In the genomic region with DNA sequence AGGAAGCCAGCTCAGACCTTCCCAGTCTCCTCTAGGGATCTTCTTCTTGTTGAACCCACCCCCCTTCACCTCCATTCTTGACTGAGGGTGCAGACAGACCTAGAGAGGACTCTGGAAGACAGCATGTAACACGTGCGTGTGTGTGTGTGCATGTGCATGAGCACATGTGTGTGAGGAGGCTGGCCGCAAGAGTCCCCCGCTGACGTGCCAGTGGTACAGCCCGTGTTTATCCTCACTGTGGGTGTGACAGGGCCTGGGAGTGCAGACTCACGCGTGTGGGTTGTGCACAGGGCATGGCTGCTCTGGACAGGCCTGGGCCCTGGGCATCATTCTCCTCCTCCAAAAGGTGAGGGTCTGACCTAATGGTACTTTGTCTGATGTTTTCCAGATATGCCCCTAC, we compare ENCODE assay signal across 21 cellular contexts. TPM values are rescaled to one million over a fixed set of nuclear protein-coding genes. Genes with fewer than 3 reads are reported as not detected.
DNase-seq lines count a peak whose midpoint lies in the region; ATAC-seq and TF ChIP-seq lines count a peak whose summit lies in the region.
"Had no signal": no experiment of that assay in that cellular context is flagged by ENCODE, and none has a peak within 500 bp of the region (broad histone marks: within the 10 kb centered on the region; RNA-seq: fewer than 3 reads in every experiment).

No MANE protein-coding gene starts in this region.

- no peak overlapping the region for H3K4me3 ChIP-seq in heart left ventricle
- H3K4me3 ChIP-seq in psoas muscle, result no peak overlapping the region
- no peak overlapping the region for H3K4me3 ChIP-seq in uterus

- WGBS in heart left ventricle, 4 donors, result 68 to 80% (median 75%) methylated on average over 7 to 8 of the region's 8 CpGs
- WGBS in psoas muscle, 3 donors, result 45 to 61% (median 50%) methylated on average over 8 of the region's 8 CpGs

- no peak for DNase-seq in heart left ventricle
- no peak for DNase-seq in left ventricle myocardium superior
- peak; percentile 52 to 54 for DNase-seq in erythroblast (lab: John Stamatoyannopoulos, UW)
- DNase-seq in psoas muscle, result no peak
- DNase-seq in uterus, result peak in 1 of 2 donors; percentile 40
- no peak for DNase-seq in GF-D8 (lab: John Stamatoyannopoulos, UW)
- DNase-seq in HFFc6, result no peak
- DNase-seq: 8988T; activated CD4-positive, CD25-positive, alpha-beta regulatory T cell; activated naive CD8-positive, alpha-beta T cell treated with anti-CD3 and anti-CD28 coated beads, Interleukin-2, amount 10 ng/mL, durations not matched to agents 7 days and 5 days; islet precursor cell; midbrain; NCI-H1092; NCI-H2081 treated with DMSO at 0.1 percent for 48 hours; NCI-H524 treated with DMSO at 0.1 percent for 48 hours; stimulated activated CD4-positive, alpha-beta T cell treated with anti-CD3 and anti-CD28 coated beads, Interleukin-15, amount 100 ng/mL, for 24 hours; stimulated activated naive CD4-positive, alpha-beta T cell had no signal

- ATAC-seq in heart left ventricle (no peak), left ventricle myocardium superior (no peak), psoas muscle (no peak), HG02588 (IDR thresholded peaks at IDR 0.05; ENCODE audit: unreplicated experiment) (no peak)

- H3K36me3 Mint-ChIP-seq in HFFc6 (ENCODE audit: low read depth), result peaks cover 12% of the 10 kb centered on the region; the same call in 1 of the 2 replicates
- H3K36me3 Mint-ChIP-seq: activated naive CD8-positive, alpha-beta T cell treated with anti-CD3 and anti-CD28 coated beads, Interleukin-2, amount 10 ng/mL, durations not matched to agents 7 days and 5 days had no signal

- H3K9me3 ChIP-seq in heart left ventricle (no peaks in the 10 kb centered on the region), psoas muscle (no peaks in the 10 kb centered on the region), uterus (no peaks in the 10 kb centered on the region)

- H3K27ac ChIP-seq in heart left ventricle (peak overlapping the region in 9 of 12 donors; percentile 33 to 88 (median 69)), psoas muscle (peak overlapping the region; percentile 71), uterus (peak overlapping the region; percentile 93)

- no peak overlapping the region for H3K27ac Mint-ChIP-seq in HFFc6
- H3K27ac Mint-ChIP-seq: activated naive CD8-positive, alpha-beta T cell treated with anti-CD3 and anti-CD28 coated beads, Interleukin-2, amount 10 ng/mL, durations not matched to agents 7 days and 5 days; T-helper 2 cell treated with Interferon-gamma antibody and Interleukin-4, amounts not matched to agents 5 μg/mL and 100 μg/mL, for 36 hours had no signal

- H3K27me3 ChIP-seq in heart left ventricle, result no peaks in the 10 kb centered on the region
- no peaks in the 10 kb centered on the region for H3K27me3 ChIP-seq in psoas muscle (ENCODE audit: insufficient read depth in 3 of 3, low read length in 2 of 3)
- no peaks in the 10 kb centered on the region for H3K27me3 ChIP-seq in uterus

- H3K4me3 Mint-ChIP-seq in HFFc6, result no peak overlapping the region
- H3K4me3 Mint-ChIP-seq: activated naive CD8-positive, alpha-beta T cell treated with anti-CD3 and anti-CD28 coated beads, Interleukin-2, amount 10 ng/mL, durations not matched to agents 7 days and 5 days; neural crest cell; T-helper 2 cell treated with Interferon-gamma antibody and Interleukin-4, amounts not matched to agents 5 μg/mL and 100 μg/mL, for 36 hours had no signal

- peaks cover 16% of the 10 kb centered on the region for H3K4me1 Mint-ChIP-seq in HFFc6 (ENCODE audit: low read depth)
- H3K4me1 Mint-ChIP-seq: neural crest cell had no signal

- TF ChIP-seq POLR2A in heart left ventricle (IDR thresholded peaks at IDR 0.05), result no peak
- peak; percentile 39 for TF ChIP-seq POLR2A in erythroblast (IDR thresholded peaks at IDR 0.05; ENCODE audit: low read length)
- no peak for TF ChIP-seq POLR2A in uterus (IDR thresholded peaks at IDR 0.05)

- intact Hi-C loops in heart left ventricle (cut with DNase I) (no loop called here), left ventricle myocardium superior (cut with micrococcal nuclease) (no loop called here), psoas muscle (cut with DNase I) (no loop called here), uterus (cut with DNase I; ENCODE audit: low total_unique reads) (no loop called here)

- no peaks in the 10 kb centered on the region; the same call in 1 of the 2 replicates for H3K27me3 Mint-ChIP-seq in HFFc6 (ENCODE audit: insufficient read depth)

- TF ChIP-seq CTCF in heart left ventricle (IDR thresholded peaks at IDR 0.05), result no peak
- TF ChIP-seq CTCF in psoas muscle (IDR thresholded peaks at IDR 0.05), result no peak
- no peak for TF ChIP-seq CTCF in uterus (IDR thresholded peaks at IDR 0.05)
- TF ChIP-seq CTCF in HFFc6 (IDR thresholded peaks at IDR 0.05), result no peak

- no peaks in the 10 kb centered on the region for H3K9me3 Mint-ChIP-seq in HFFc6
- H3K9me3 Mint-ChIP-seq: activated naive CD8-positive, alpha-beta T cell treated with anti-CD3 and anti-CD28 coated beads, Interleukin-2, amount 10 ng/mL, durations not matched to agents 7 days and 5 days; neural crest cell; T-helper 2 cell treated with Interferon-gamma antibody and Interleukin-4, amounts not matched to agents 5 μg/mL and 100 μg/mL, for 36 hours had no signal

- peaks cover 5 to 65% (median 44%) of the 10 kb centered on the region in 12 donors for H3K4me1 ChIP-seq in heart left ventricle
- H3K4me1 ChIP-seq in psoas muscle, result peaks cover 54% of the 10 kb centered on the region
- H3K4me1 ChIP-seq in uterus, result peaks cover 22 to 36% of the 10 kb centered on the region in 2 donors

- H3K36me3 ChIP-seq in heart left ventricle, result peaks cover 0 to 57% (median 26%) of the 10 kb centered on the region in 9 donors
- H3K36me3 ChIP-seq in psoas muscle (ENCODE audit: insufficient read depth in 1 of 2, low read depth in 1 of 2), result peaks cover 0 to 48% of the 10 kb centered on the region in 2 donors
- no peaks in the 10 kb centered on the region for H3K36me3 ChIP-seq in uterus

RNA-seq across cellular contexts. Expression of a gene that starts 26.3 kb away (rescaled TPM):
- total RNA-seq in heart left ventricle (10 to 100 TPM in 3 of 9 donors, 1 to 10 TPM in 6; 5.2 to 19.1 (median 8.3) TPM), left ventricle myocardium superior (8.8 TPM), psoas muscle (1 to 10 TPM; 2.1 to 4.6 (median 3.2) TPM), uterus (10 to 100 TPM in 3 of 4 donors, 1 to 10 TPM in 1; 2.6 to 15.5 (median 11.1) TPM)
- polyA plus RNA-seq in heart left ventricle (1 to 10 TPM; 7.7 to 8.4 TPM), psoas muscle (1 to 10 TPM; 1.1 to 3.4 (median 1.1) TPM)
- total RNA-seq in HFFc6 (2021; fragmentation: NEBNext Ultra II Directional; extraction: Animal tissue kit (Norgen Biotek cat#: 25700)), result 1 to 10 TPM; 1.5 to 5.1 (median 4.2) TPM
- total RNA-seq: G401 had no signal

RNA-seq across cellular contexts. Expression of a gene that starts 40.2 kb away (rescaled TPM):
- total RNA-seq in heart left ventricle (10 to 100 TPM; 15.1 to 22.6 (median 16.2) TPM), left ventricle myocardium superior (22.4 TPM), psoas muscle (10 to 100 TPM; 31.6 to 45.3 (median 35.1) TPM), uterus (10 to 100 TPM; 23.2 to 99.4 (median 33.6) TPM)
- polyA plus RNA-seq in heart left ventricle (10 to 100 TPM; 26.4 to 32.4 TPM), psoas muscle (10 to 100 TPM; 42.3 to 87.1 (median 45.4) TPM)
- 10 to 100 TPM; 36.3 to 49.9 (median 39.6) TPM for total RNA-seq in HFFc6 (2021; fragmentation: NEBNext Ultra II Directional; extraction: Animal tissue kit (Norgen Biotek cat#: 25700))

RNA-seq across cellular contexts. Expression of a gene that starts 41.7 kb away (rescaled TPM):
- total RNA-seq in heart left ventricle, result 10 to 100 TPM; 28.7 to 88.2 (median 41.8) TPM
- polyA plus RNA-seq in heart left ventricle, result 10 to 100 TPM; 49.6 to 74.2 TPM
- 50.0 TPM for total RNA-seq in left ventricle myocardium superior
- total RNA-seq in psoas muscle, result 10 to 100 TPM; 32.1 to 48.9 (median 37.9) TPM
- polyA plus RNA-seq in psoas muscle, result 10 to 100 TPM; 11.9 to 63.4 (median 45.8) TPM
- total RNA-seq in uterus, result 10 to 100 TPM; 13.4 to 28.1 (median 15.8) TPM
- total RNA-seq in HFFc6 (2021; fragmentation: NEBNext Ultra II Directional; extraction: Animal tissue kit (Norgen Biotek cat#: 25700)), result 100 to 1,000 TPM; 126 to 146 (median 139) TPM

Comparison
In these comparisons a context has a peak if more than half of its experiments do, and no peak if none do; other contexts are left out.
1. DNase-seq: peak in erythroblast (2 of 2); none in heart left ventricle (0 of 5), left ventricle myocardium superior (single experiment), psoas muscle (0 of 2), GF-D8 (single experiment) and HFFc6 (single experiment).
2. Peak in every context shown above with its lines, with median percentiles within 50 percentile points of each other: H3K27ac ChIP-seq.